In the genomic region with DNA sequence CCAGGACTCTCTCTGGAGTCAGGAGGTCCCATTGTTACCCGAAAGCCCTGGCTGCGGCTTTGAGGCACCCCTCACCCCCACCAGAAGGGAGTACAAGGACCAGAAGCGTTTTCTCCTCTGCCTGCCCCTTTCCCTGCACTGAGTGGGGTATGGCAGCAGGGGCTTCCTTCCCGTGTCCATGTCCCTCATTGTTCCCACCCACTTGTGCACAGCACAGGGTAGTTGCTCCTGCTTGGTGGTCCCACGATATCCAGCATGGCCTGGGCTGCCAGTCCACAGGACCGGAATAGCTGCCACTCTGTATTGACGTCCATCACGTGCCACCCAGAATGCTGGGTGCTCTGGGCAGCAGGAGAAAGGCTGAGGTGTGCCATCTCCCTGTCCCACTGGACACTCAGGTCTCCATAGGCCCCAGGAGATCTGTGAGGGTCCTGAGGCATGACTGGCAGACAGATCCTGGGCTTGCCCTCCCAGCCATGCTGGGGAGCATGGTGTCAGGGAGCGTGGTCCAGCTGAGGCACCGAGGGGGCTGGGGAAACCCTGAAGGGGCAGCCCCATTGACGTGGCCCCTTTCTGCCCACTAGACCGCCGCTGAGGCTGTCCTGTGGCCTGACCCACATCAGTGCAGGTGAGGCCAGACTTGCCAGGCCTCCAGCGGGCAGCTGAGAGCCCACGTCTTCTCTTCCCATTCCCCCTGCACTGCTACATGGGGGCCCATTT, we compare ENCODE assay signal across 21 cellular contexts. TPM values are rescaled to one million over a fixed set of nuclear protein-coding genes. Genes with fewer than 3 reads are reported as not detected.
DNase-seq lines count a peak whose midpoint lies in the region; ATAC-seq and TF ChIP-seq lines count a peak whose summit lies in the region.
"Had no signal": no experiment of that assay in that cellular context is flagged by ENCODE, and none has a peak within 500 bp of the region (broad histone marks: within the 10 kb centered on the region; RNA-seq: fewer than 3 reads in every experiment).

No MANE protein-coding gene starts in this region.

- H3K18ac ChIP-seq in neuronal stem cell (ENCODE audit: low read length), result peak overlapping the region; percentile 61

- no peak overlapping the region for H3K9ac ChIP-seq in BLaER1
- H3K9ac ChIP-seq in neuronal stem cell (ENCODE audit: low read depth, low read length, poor library complexity), result no peak overlapping the region
- H3K9ac ChIP-seq: KMS-11 had no signal

- H3K4me2 ChIP-seq in BLaER1 (peak overlapping the region; percentile 37), neuronal stem cell (ENCODE audit: insufficient read depth, low read length, poor library complexity, severe bottlenecking) (no peak overlapping the region)
- H3K4me2 ChIP-seq: KMS-11 had no signal

- H3K4me1 ChIP-seq in BLaER1 (peaks cover 52% of the 10 kb centered on the region), neuronal stem cell (ENCODE audit: control insufficient read depth in 2 of 2, insufficient read depth in 1 of 2, low read depth in 1 of 2, low read length in 2 of 2) (peaks cover 29% of the 10 kb centered on the region in 2 donors)

- DNase-seq in glutamatergic neuron (no peak), neuronal stem cell (ENCODE audit: low spot score) (no peak), MCF 10A (ENCODE audit: unreplicated experiment) (no peak), Kasumi-1 (lab: John Stamatoyannopoulos, UW) (no peak), NOMO-1 treated with dmso at 0.1 percent for 144 hours (lab: John Stamatoyannopoulos, UW; ENCODE audit: unreplicated experiment) (no peak)
- DNase-seq: ACHN, BE2C, DMS 273 treated with DMSO at 0.1 percent for 48 hours, EL, MM.1S, NCI-H1105 treated with DMSO at 0.1 percent for 48 hours, NCI-H2081, NCI-H2227 treated with DMSO at 0.1 percent for 48 hours, NCI-H526, OCI-M1 had no signal

- intact Hi-C loops in MCF 10A (cut with micrococcal nuclease), result no loop called here

- BruUV-seq in MCF 10A (replicated peaks; lab: Mats Ljungman, UMichigan), result no TSS peak

- H3K4me1 Mint-ChIP-seq in glutamatergic neuron (ENCODE audit: low read depth, unreplicated experiment) (peaks cover 47% of the 10 kb centered on the region), MCF 10A (ENCODE audit: insufficient read depth, unreplicated experiment) (no peaks in the 10 kb centered on the region)

- no peaks in the 10 kb centered on the region for H4K20me1 ChIP-seq in BLaER1

- no peak overlapping the region for H2AFZ ChIP-seq in neuronal stem cell (ENCODE audit: low read length)

- peaks cover 11% of the 10 kb centered on the region for H3K9me3 Mint-ChIP-seq in glutamatergic neuron (ENCODE audit: unreplicated experiment)
- no peaks in the 10 kb centered on the region for H3K9me3 Mint-ChIP-seq in MCF 10A (ENCODE audit: unreplicated experiment)

- H3K27me3 Mint-ChIP-seq in glutamatergic neuron (ENCODE audit: unreplicated experiment), result peaks cover 3% of the 10 kb centered on the region
- H3K27me3 Mint-ChIP-seq in MCF 10A (ENCODE audit: insufficient read depth, unreplicated experiment), result no peaks in the 10 kb centered on the region

- H3K4ac ChIP-seq in neuronal stem cell (ENCODE audit: low read length), result no peak overlapping the region

- no peak overlapping the region for H4K8ac ChIP-seq in neuronal stem cell (ENCODE audit: low read depth, low read length)

- peak overlapping the region; percentile 84 for H2BK120ac ChIP-seq in neuronal stem cell (ENCODE audit: low read depth, low read length)

- H2BK5ac ChIP-seq in neuronal stem cell (ENCODE audit: low read length), result peak overlapping the region; percentile 26

- CTCF ChIA-PET in MCF 10A (lab: Yijun Ruan, JAX), result no interaction called here

- peaks cover 8% of the 10 kb centered on the region for H3K9me3 ChIP-seq in BLaER1
- H3K9me3 ChIP-seq in neuronal stem cell (replicated peaks in 1 of 2; ENCODE audit: control insufficient read depth in 2 of 2, insufficient read depth in 1 of 2, low read depth in 1 of 2, low read length in 2 of 2), result no peaks in the 10 kb centered on the region
- H3K9me3 ChIP-seq: BE2C, SJSA1 had no signal

- H3K4me3 ChIP-seq in BLaER1 (no peak overlapping the region), neuronal stem cell (ENCODE audit: low read length in 2 of 2) (no peak overlapping the region)
- H3K4me3 ChIP-seq: SJSA1 had no signal

- H3K27ac ChIP-seq in BLaER1, result peak overlapping the region; percentile 41; the same call in 1 of the 2 replicates
- peak overlapping the region; percentile 86 for H3K27ac ChIP-seq in VCaP
- H3K27ac ChIP-seq in neuronal stem cell (replicated peaks; ENCODE audit: low read length), result no peak overlapping the region
- H3K27ac ChIP-seq: KMS-11, RWPE1, SJSA1 had no signal

- no peak for TF ChIP-seq CTCF in VCaP (conservative IDR thresholded peaks at IDR 0.05)
- no peak for TF ChIP-seq CTCF in glutamatergic neuron (IDR thresholded peaks at IDR 0.05; ENCODE audit: partially characterized antibody, unreplicated experiment)
- TF ChIP-seq CTCF in MCF 10A (IDR thresholded peaks at IDR 0.05; ENCODE audit: unreplicated experiment), result no peak

- H3K27me3 ChIP-seq in BLaER1 (no peaks in the 10 kb centered on the region), neuronal stem cell (ENCODE audit: control insufficient read depth in 3 of 3, insufficient read depth in 3 of 3, low read depth in 1 of 3, low read length in 3 of 3) (no peaks in the 10 kb centered on the region)
- H3K27me3 ChIP-seq: BE2C, SJSA1 had no signal

- H3K79me1 ChIP-seq in neuronal stem cell (ENCODE audit: low read depth, low read length), result no peaks in the 10 kb centered on the region

- H2BK12ac ChIP-seq in neuronal stem cell (ENCODE audit: low read length), result peak overlapping the region; percentile 3

- H2AK5ac ChIP-seq in neuronal stem cell (ENCODE audit: low read depth, low read length), result peak overlapping the region; percentile 30

- no CpG with 5 or more reads among the region's 15 CpGs for WGBS in neuronal stem cell (ENCODE audit: extremely low coverage in 2 of 2, insufficient read length in 2 of 2, insufficient replicate concordance in 1 of 2), 2 donors

- H3K14ac ChIP-seq in neuronal stem cell (ENCODE audit: low read length), result no peak overlapping the region

- POLR2A ChIA-PET in MCF 10A (lab: Yijun Ruan, JAX), result no interaction called here

- H3K4me3 Mint-ChIP-seq in glutamatergic neuron (ENCODE audit: unreplicated experiment) (no peak overlapping the region), MCF 10A (ENCODE audit: unreplicated experiment) (no peak overlapping the region)

- H3K23ac ChIP-seq in neuronal stem cell (ENCODE audit: low read depth, low read length, poor library complexity), result no peak overlapping the region

- H2BK15ac ChIP-seq in neuronal stem cell (ENCODE audit: low read length), result peak overlapping the region; percentile 33

- H3K36me3 ChIP-seq in BLaER1 (peaks cover 5% of the 10 kb centered on the region; the same call in 1 of the 2 replicates), neuronal stem cell (replicated peaks in 1 of 2; ENCODE audit: control insufficient read depth in 2 of 2, insufficient read depth in 2 of 2, low read length in 2 of 2) (peaks cover 0 to 71% of the 10 kb centered on the region in 2 donors)
- H3K36me3 ChIP-seq: SJSA1 had no signal

- H3K36me3 Mint-ChIP-seq in glutamatergic neuron (ENCODE audit: unreplicated experiment) (no peaks in the 10 kb centered on the region), MCF 10A (ENCODE audit: insufficient read depth, unreplicated experiment) (peaks cover 38% of the 10 kb centered on the region)

- ATAC-seq in GM21447 (IDR thresholded peaks at IDR 0.05; ENCODE audit: unreplicated experiment), result no peak

- no peak overlapping the region for H4K91ac ChIP-seq in neuronal stem cell (ENCODE audit: low read depth, low read length, poor library complexity)

- H3K27ac Mint-ChIP-seq in glutamatergic neuron (ENCODE audit: unreplicated experiment) (peak overlapping the region; percentile 62), MCF 10A (ENCODE audit: low read depth, unreplicated experiment) (no peak overlapping the region)

RNA-seq across cellular contexts. Expression of a gene that starts 45.3 kb away (rescaled TPM):
- total RNA-seq in glutamatergic neuron (ENCODE audit: unreplicated experiment), result 14.6 TPM
- 14.3 TPM for polyA plus RNA-seq in neuronal stem cell (2013, experiment 1 of 2)
- 13.4 TPM for polyA plus RNA-seq in neuronal stem cell (2013, experiment 2 of 2)
- 16.2 and 16.5 TPM in 2 replicates for total RNA-seq in MCF 10A (2022)
